ENCODE assay signal across 23 cellular contexts in genomic region chr14:37013116-37013515, GRCh38.
"Had no signal": no experiment of that assay in that cellular context is flagged by ENCODE, and none has a peak within 500 bp of the region (broad histone marks: within the 10 kb centered on the region; RNA-seq: fewer than 3 reads in every experiment).

No MANE protein-coding gene starts in this region.

- H3K27me3 ChIP-seq: gastrocnemius medialis, neural progenitor cell, right lobe of liver, transverse colon, upper lobe of right lung, vagina had no signal

- H2AFZ ChIP-seq: neural progenitor cell, parathyroid adenoma had no signal

- H3K79me2 ChIP-seq: parathyroid adenoma had no signal

- H3K27ac ChIP-seq: dorsolateral prefrontal cortex, epithelial cell of prostate, gastrocnemius medialis, neural progenitor cell, parathyroid adenoma, right lobe of liver, transverse colon, upper lobe of right lung, vagina had no signal

- H3K9ac ChIP-seq: neural progenitor cell, parathyroid adenoma had no signal

- H3K4me3 ChIP-seq: dorsolateral prefrontal cortex, gastrocnemius medialis, lung, mucosa of descending colon, neural progenitor cell, right lobe of liver, transverse colon, upper lobe of right lung, vagina had no signal

- H3K4me2 ChIP-seq: neural progenitor cell had no signal

- FAIRE-seq: keratinocyte, small intestine had no signal

- ATAC-seq: esophagus mucosa; gastrocnemius medialis; left lobe of liver; mucosa of descending colon; naive thymus-derived CD4-positive, alpha-beta T cell; right lobe of liver; stimulated activated naive B cell treated with anti-CD40 and anti-IgM and Interleukin-4, amounts not matched to agents 10 μg/mL and 1 μg/mL and 100 μg/mL, for 72 hours; upper lobe of right lung had no signal

- H3K9me3 ChIP-seq: gastrocnemius medialis, mucosa of descending colon, right lobe of liver, transverse colon, upper lobe of right lung, vagina had no signal

- H3K4me1 ChIP-seq: neural progenitor cell, parathyroid adenoma, right lobe of liver, transverse colon, upper lobe of right lung, vagina had no signal

- DNase-seq: cortex of kidney; dorsolateral prefrontal cortex; effector CD4-positive, alpha-beta T cell; foreskin fibroblast; gastrocnemius medialis; head of caudate nucleus; mucosa of descending colon; naive thymus-derived CD4-positive, alpha-beta T cell; right lobe of liver; small intestine; stimulated activated CD4-positive, alpha-beta T cell treated with anti-CD3 and anti-CD28 coated beads, Interleukin-15, amount 100 ng/mL, for 24 hours; stimulated activated CD4-positive, alpha-beta T cell treated with anti-CD3 and anti-CD28 coated beads, Interleukin-2, amount 100 ng/mL, for 48 hours; stimulated activated naive B cell treated with anti-CD40 and anti-IgM and Interleukin-4, amounts not matched to agents 10 μg/mL and 1 μg/mL and 100 μg/mL, for 72 hours; transverse colon; upper lobe of right lung had no signal

- H3K36me3 ChIP-seq: gastrocnemius medialis, neural progenitor cell, right lobe of liver, transverse colon, upper lobe of right lung, vagina had no signal
